ENCODE assay signal across 10 cellular contexts in the genomic region with DNA sequence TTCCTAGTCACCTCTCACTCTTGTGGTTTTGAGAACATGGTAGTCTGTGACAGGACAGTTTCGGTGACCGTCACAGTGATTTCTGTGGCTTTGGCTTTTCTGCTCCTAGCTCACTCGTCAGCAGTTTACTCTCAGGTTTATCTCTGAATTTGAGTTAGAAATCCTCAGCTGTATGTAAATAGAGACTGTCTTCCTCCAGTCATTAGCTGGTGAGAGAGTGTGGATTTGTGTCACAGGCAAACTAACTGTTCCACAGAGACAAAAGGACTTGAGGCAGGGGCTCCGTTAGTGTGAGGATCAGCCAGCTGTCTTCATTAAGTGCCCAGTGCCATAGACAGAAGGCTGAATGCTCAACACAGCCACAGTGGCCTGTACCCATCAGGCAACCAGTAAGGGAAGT.
DNase-seq lines count a peak whose midpoint lies in the region; ATAC-seq lines count a peak whose summit lies in the region.
"Had no signal": no experiment of that assay in that cellular context is flagged by ENCODE, and none has a peak within 500 bp of the region (broad histone marks: within the 10 kb centered on the region; RNA-seq: fewer than 3 reads in every experiment).

No MANE protein-coding gene starts in this region.

- H3K9me3 Mint-ChIP-seq in T-helper 2 cell treated with Interferon-gamma antibody and Interleukin-4, amounts not matched to agents 5 μg/mL and 100 μg/mL, for 36 hours, result no peaks in the 10 kb centered on the region

- ATAC-seq in activated CD4-positive, CD25-positive, alpha-beta regulatory T cell treated with anti-CD3 and anti-CD28 coated beads, Interleukin-2, amount 50 U/mL, for 24 hours, result peak; percentile 78 to 80
- ATAC-seq in GM21723 (IDR thresholded peaks at IDR 0.05; ENCODE audit: unreplicated experiment) (peak; percentile 83), GM21825 (IDR thresholded peaks at IDR 0.05; ENCODE audit: unreplicated experiment) (no peak)

- no peak overlapping the region for H3K4me3 Mint-ChIP-seq in T-helper 2 cell treated with Interferon-gamma antibody and Interleukin-4, amounts not matched to agents 5 μg/mL and 100 μg/mL, for 36 hours

- no peak overlapping the region for H3K27ac Mint-ChIP-seq in T-helper 2 cell treated with Interferon-gamma antibody and Interleukin-4, amounts not matched to agents 5 μg/mL and 100 μg/mL, for 36 hours

- H3K27me3 Mint-ChIP-seq in T-helper 2 cell treated with Interferon-gamma antibody and Interleukin-4, amounts not matched to agents 5 μg/mL and 100 μg/mL, for 36 hours (ENCODE audit: low read depth), result peaks cover 10% of the 10 kb centered on the region

- no peak for DNase-seq in activated CD4-positive, CD25-positive, alpha-beta regulatory T cell (lab: John Stamatoyannopoulos, UW)
- DNase-seq in T-helper 2 cell treated with Interferon-gamma antibody and Interleukin-4, amounts not matched to agents 5 μg/mL and 100 μg/mL, for 36 hours (ENCODE audit: low spot score), result peak; percentile 35
- DNase-seq in retina, result peak; percentile 56
- no peak for DNase-seq in DMS79 treated with DMSO at 0.1 percent for 48 hours (lab: John Stamatoyannopoulos, UW)
- DNase-seq in UCSD-AML1 (lab: John Stamatoyannopoulos, UW; ENCODE audit: unreplicated experiment), result no peak
- DNase-seq: midbrain, NCI-H1048 had no signal

- peaks cover 10% of the 10 kb centered on the region for H3K4me1 Mint-ChIP-seq in T-helper 2 cell treated with Interferon-gamma antibody and Interleukin-4, amounts not matched to agents 5 μg/mL and 100 μg/mL, for 36 hours (ENCODE audit: low read depth)

- peaks cover 4% of the 10 kb centered on the region for H3K36me3 Mint-ChIP-seq in T-helper 2 cell treated with Interferon-gamma antibody and Interleukin-4, amounts not matched to agents 5 μg/mL and 100 μg/mL, for 36 hours (ENCODE audit: low read depth)

Comparison
In these comparisons a context has a peak if more than half of its experiments do, and no peak if none do; other contexts are left out.
1. DNase-seq: peak in T-helper 2 cell treated with Interferon-gamma antibody and Interleukin-4, amounts not matched to agents 5 μg/mL and 100 μg/mL, for 36 hours (single experiment) and retina (single experiment); none in activated CD4-positive, CD25-positive, alpha-beta regulatory T cell (0 of 4), DMS79 treated with DMSO at 0.1 percent for 48 hours (single experiment) and UCSD-AML1 (single experiment).